18 cellular contexts compared by ENCODE assay signal in genomic region chr1:16077430-16078245, GRCh38. TPM values are rescaled to one million over a fixed set of nuclear protein-coding genes. Genes with fewer than 3 reads are reported as not detected.
DNase-seq lines count a peak whose midpoint lies in the region; ATAC-seq and TF ChIP-seq lines count a peak whose summit lies in the region.
"Had no signal": no experiment of that assay in that cellular context is flagged by ENCODE, and none has a peak within 500 bp of the region (broad histone marks: within the 10 kb centered on the region; RNA-seq: fewer than 3 reads in every experiment).

No MANE protein-coding gene starts in this region.

- H3K27ac ChIP-seq in PC-3 (ENCODE audit: low read length): peak overlapping the region; percentile 88
- H3K27ac ChIP-seq in ascending aorta: peak overlapping the region in 1 of 2 donors; percentile 5

- H3K4me3 ChIP-seq in PC-3 (ENCODE audit: low read length): no peak overlapping the region
- no peak overlapping the region for H3K4me3 ChIP-seq in ascending aorta

- no peak overlapping the region for H3K4me3 Mint-ChIP-seq in activated CD8-positive, alpha-beta T cell treated with anti-CD3 and anti-CD28 coated beads, Interleukin-2, amount 10 ng/mL, durations not matched to agents 7 days and 5 days
- no peak overlapping the region for H3K4me3 Mint-ChIP-seq in activated CD8-positive, alpha-beta T cell treated with anti-CD3 and anti-CD28 coated beads for 36 hours
- H3K4me3 Mint-ChIP-seq in endothelial cell (ENCODE audit: unreplicated experiment): no peak overlapping the region
- H3K4me3 Mint-ChIP-seq in osteocyte (ENCODE audit: unreplicated experiment): no peak overlapping the region
- H3K4me3 Mint-ChIP-seq: activated naive CD8-positive, alpha-beta T cell treated with anti-CD3 and anti-CD28 coated beads, Interleukin-2, amount 10 ng/mL, durations not matched to agents 7 days and 5 days; activated T-cell treated with anti-CD3 and anti-CD28 coated beads, Interleukin-2, amount 50 U/mL, for 4 hours had no signal

- H4K20me1 ChIP-seq in PC-3 (ENCODE audit: low read length): no peaks in the 10 kb centered on the region

- H3K9me3 ChIP-seq in PC-3 (ENCODE audit: low read length): no peaks in the 10 kb centered on the region
- no peaks in the 10 kb centered on the region for H3K9me3 ChIP-seq in ascending aorta

- no TSS peak for BruUV-seq in PC-3 (replicated peaks; lab: Mats Ljungman, UMichigan)

- H3K9me3 Mint-ChIP-seq in activated CD8-positive, alpha-beta T cell treated with anti-CD3 and anti-CD28 coated beads, Interleukin-2, amount 10 ng/mL, durations not matched to agents 7 days and 5 days (ENCODE audit: insufficient read depth): no peaks in the 10 kb centered on the region
- H3K9me3 Mint-ChIP-seq in activated CD8-positive, alpha-beta T cell treated with anti-CD3 and anti-CD28 coated beads for 36 hours: no peaks in the 10 kb centered on the region
- H3K9me3 Mint-ChIP-seq in endothelial cell (ENCODE audit: unreplicated experiment) (no peaks in the 10 kb centered on the region), osteocyte (ENCODE audit: unreplicated experiment) (no peaks in the 10 kb centered on the region)
- no peaks in the 10 kb centered on the region for H3K9me3 Mint-ChIP-seq in activated naive CD4-positive, alpha-beta T cell treated with anti-CD3 and anti-CD28 coated beads, Interleukin-2, amount 50 U/mL, for 72 hours
- H3K9me3 Mint-ChIP-seq: activated naive CD8-positive, alpha-beta T cell treated with anti-CD3 and anti-CD28 coated beads, Interleukin-2, amount 10 ng/mL, durations not matched to agents 7 days and 5 days; activated T-cell treated with anti-CD3 and anti-CD28 coated beads, Interleukin-2, amount 50 U/mL, for 4 hours had no signal

- TF ChIP-seq CTCF in activated CD8-positive, alpha-beta T cell treated with anti-CD3 and anti-CD28 coated beads for 36 hours (IDR thresholded peaks at IDR 0.05): no peak
- no peak for TF ChIP-seq CTCF in PC-3 (conservative IDR thresholded peaks at IDR 0.05; ENCODE audit: low read depth, low read length)
- TF ChIP-seq CTCF in endothelial cell (IDR thresholded peaks at IDR 0.05; ENCODE audit: unreplicated experiment): no peak
- TF ChIP-seq CTCF in osteocyte (IDR thresholded peaks at IDR 0.05): no peak
- TF ChIP-seq CTCF in ascending aorta (IDR thresholded peaks at IDR 0.05): no peak

- no peak overlapping the region for H2AFZ ChIP-seq in PC-3 (ENCODE audit: low read length)

- ATAC-seq in activated CD8-positive, alpha-beta T cell treated with anti-CD3 and anti-CD28 coated beads, Interleukin-2, amount 10 ng/mL, durations not matched to agents 7 days and 5 days: no peak
- no peak for ATAC-seq in activated CD8-positive, alpha-beta T cell treated with anti-CD3 and anti-CD28 coated beads for 36 hours
- no peak for ATAC-seq in PC-3
- no peak for ATAC-seq in activated naive CD4-positive, alpha-beta T cell treated with anti-CD3 and anti-CD28 coated beads, Interleukin-2, amount 50 U/mL, for 72 hours
- ATAC-seq: activated T-cell treated with anti-CD3 and anti-CD28 coated beads, Interleukin-2, amount 50 U/mL, for 4 hours had no signal

- no peaks in the 10 kb centered on the region for H3K27me3 ChIP-seq in PC-3 (ENCODE audit: low read length)
- no peaks in the 10 kb centered on the region for H3K27me3 ChIP-seq in ascending aorta

- peaks cover 2% of the 10 kb centered on the region; the same call in 1 of the 2 replicates for H3K79me2 ChIP-seq in PC-3 (ENCODE audit: low read length)

- no peaks in the 10 kb centered on the region for H3K9me2 ChIP-seq in PC-3 (replicated peaks; ENCODE audit: low read length)

- H3K4me2 ChIP-seq in PC-3 (ENCODE audit: low read length): peak overlapping the region; percentile 15; the same call in 1 of the 2 replicates

- H3F3A ChIP-seq in PC-3 (ENCODE audit: low read length, unreplicated experiment): peaks cover 4% of the 10 kb centered on the region

- H3K36me3 ChIP-seq in PC-3 (ENCODE audit: low read depth, low read length): no peaks in the 10 kb centered on the region
- H3K36me3 ChIP-seq in ascending aorta: no peaks in the 10 kb centered on the region

- CTCF ChIA-PET in activated CD8-positive, alpha-beta T cell treated with anti-CD3 and anti-CD28 coated beads, Interleukin-2, amount 10 ng/mL, durations not matched to agents 7 days and 5 days (lab: Charles Lee): interaction anchor here (0.6 to 9.8 kb wide), 16 partner anchors 13 to 286 kb away, joined by 3 to 244 read pairs (median 8); partner anchors contain the start of gene CPLANE2
- CTCF ChIA-PET in activated CD8-positive, alpha-beta T cell treated with anti-CD3 and anti-CD28 coated beads for 36 hours (lab: Charles Lee): interaction anchor here (0.6 to 10.2 kb wide), 19 partner anchors 7 to 295 kb away, joined by 3 to 299 read pairs (median 10); partner anchors contain the start of gene EPHA2
- CTCF ChIA-PET in PC-3 (lab: Charles Lee): interaction anchor here (0.5 to 1.1 kb wide), 3 partner anchors 42 to 243 kb away, joined by 3 to 7 read pairs (median 4); no protein-coding TSS in a partner anchor

- POLR2A ChIA-PET in activated CD8-positive, alpha-beta T cell treated with anti-CD3 and anti-CD28 coated beads, Interleukin-2, amount 10 ng/mL, durations not matched to agents 7 days and 5 days (lab: Charles Lee): no interaction called here
- POLR2A ChIA-PET in activated CD8-positive, alpha-beta T cell treated with anti-CD3 and anti-CD28 coated beads for 36 hours (lab: Charles Lee): interaction anchor here (1.5 kb wide), 1 partner anchor 82 kb away, joined by 3 read pairs; no protein-coding TSS in a partner anchor
- POLR2A ChIA-PET in PC-3 (lab: Charles Lee; ENCODE audit: unreplicated experiment): no interaction called here

- H3K4me1 ChIP-seq in PC-3 (ENCODE audit: insufficient read depth, low read length) (peaks cover 38% of the 10 kb centered on the region), ascending aorta (peaks cover 19 to 24% of the 10 kb centered on the region in 2 donors)

- peaks cover 19% of the 10 kb centered on the region for H3K4me1 Mint-ChIP-seq in activated CD8-positive, alpha-beta T cell treated with anti-CD3 and anti-CD28 coated beads, Interleukin-2, amount 10 ng/mL, durations not matched to agents 7 days and 5 days (ENCODE audit: low read depth)
- peaks cover 11% of the 10 kb centered on the region for H3K4me1 Mint-ChIP-seq in activated CD8-positive, alpha-beta T cell treated with anti-CD3 and anti-CD28 coated beads for 36 hours (ENCODE audit: low read depth)
- H3K4me1 Mint-ChIP-seq in endothelial cell (ENCODE audit: unreplicated experiment) (peaks cover 16% of the 10 kb centered on the region), osteocyte (ENCODE audit: unreplicated experiment) (peaks cover 33% of the 10 kb centered on the region)

- H3K36me3 Mint-ChIP-seq in activated CD8-positive, alpha-beta T cell treated with anti-CD3 and anti-CD28 coated beads, Interleukin-2, amount 10 ng/mL, durations not matched to agents 7 days and 5 days (ENCODE audit: low read depth): no peaks in the 10 kb centered on the region
- no peaks in the 10 kb centered on the region for H3K36me3 Mint-ChIP-seq in activated CD8-positive, alpha-beta T cell treated with anti-CD3 and anti-CD28 coated beads for 36 hours (ENCODE audit: low read depth)
- H3K36me3 Mint-ChIP-seq in endothelial cell (ENCODE audit: low read depth, unreplicated experiment): peaks cover 8% of the 10 kb centered on the region
- no peaks in the 10 kb centered on the region for H3K36me3 Mint-ChIP-seq in osteocyte (ENCODE audit: unreplicated experiment)
- H3K36me3 Mint-ChIP-seq in activated naive CD4-positive, alpha-beta T cell treated with anti-CD3 and anti-CD28 coated beads, Interleukin-2, amount 50 U/mL, for 72 hours: no peaks in the 10 kb centered on the region
- H3K36me3 Mint-ChIP-seq: activated naive CD8-positive, alpha-beta T cell treated with anti-CD3 and anti-CD28 coated beads, Interleukin-2, amount 10 ng/mL, durations not matched to agents 7 days and 5 days had no signal

- H3K9ac ChIP-seq in PC-3 (ENCODE audit: low read length): peak overlapping the region; percentile 53

- DNase-seq in activated CD8-positive, alpha-beta T cell treated with anti-CD3 and anti-CD28 coated beads, Interleukin-2, amount 10 ng/mL, durations not matched to agents 7 days and 5 days: no peak
- no peak for DNase-seq in activated CD8-positive, alpha-beta T cell treated with anti-CD3 and anti-CD28 coated beads for 36 hours
- DNase-seq in PC-3: no peak
- no peak for DNase-seq in endothelial cell (ENCODE audit: low spot score)
- no peak for DNase-seq in osteocyte (ENCODE audit: extremely low spot score, unreplicated experiment)
- DNase-seq in stimulated activated CD4-positive, alpha-beta T cell treated with anti-CD3 and anti-CD28 coated beads, Interleukin-2, amount 100 ng/mL, for 48 hours: no peak
- no peak for DNase-seq in activated naive CD4-positive, alpha-beta T cell treated with anti-CD3 and anti-CD28 coated beads, Interleukin-2, amount 50 U/mL, for 72 hours (ENCODE audit: low spot score in 2 of 2)
- DNase-seq in ascending aorta (ENCODE audit: low spot score in 2 of 2): no peak
- DNase-seq: activated naive CD8-positive, alpha-beta T cell treated with anti-CD3 and anti-CD28 coated beads, Interleukin-2, amount 10 ng/mL, durations not matched to agents 7 days and 5 days; activated T-cell treated with anti-CD3 and anti-CD28 coated beads, Interleukin-2, amount 50 U/mL, for 4 hours; central memory CD4-positive, alpha-beta T cell; H7; naive thymus-derived CD4-positive, alpha-beta T cell; NCI-H1092 treated with DMSO at 0.1 percent for 48 hours; NCI-H2107 had no signal

- intact Hi-C loops in activated CD8-positive, alpha-beta T cell treated with anti-CD3 and anti-CD28 coated beads for 36 hours (cut with micrococcal nuclease): loop anchor here (10.0 kb wide), 1 partner anchor 287 kb away; the partner anchor contains the start of gene SZRD1
- intact Hi-C loops in PC-3 (cut with micrococcal nuclease): loop anchor here (2.0 to 5.0 kb wide), 3 partner anchors 69 to 285 kb away; partner anchors contain the start of gene CPLANE2
- intact Hi-C loops in ascending aorta (cut with DNase I): loop anchor here (2.0 to 5.0 kb wide), 2 partner anchors 167 to 290 kb away; partner anchors contain the start of gene SZRD1

- H3K27me3 Mint-ChIP-seq in activated CD8-positive, alpha-beta T cell treated with anti-CD3 and anti-CD28 coated beads, Interleukin-2, amount 10 ng/mL, durations not matched to agents 7 days and 5 days (ENCODE audit: low read depth): peaks cover 13% of the 10 kb centered on the region
- peaks cover 13% of the 10 kb centered on the region for H3K27me3 Mint-ChIP-seq in activated CD8-positive, alpha-beta T cell treated with anti-CD3 and anti-CD28 coated beads for 36 hours
- peaks cover 10% of the 10 kb centered on the region for H3K27me3 Mint-ChIP-seq in endothelial cell (ENCODE audit: unreplicated experiment)
- H3K27me3 Mint-ChIP-seq in osteocyte (ENCODE audit: unreplicated experiment): no peaks in the 10 kb centered on the region

- peak overlapping the region; percentile 36 for H3K27ac Mint-ChIP-seq in activated CD8-positive, alpha-beta T cell treated with anti-CD3 and anti-CD28 coated beads, Interleukin-2, amount 10 ng/mL, durations not matched to agents 7 days and 5 days
- no peak overlapping the region for H3K27ac Mint-ChIP-seq in activated CD8-positive, alpha-beta T cell treated with anti-CD3 and anti-CD28 coated beads for 36 hours
- peak overlapping the region; percentile 75 for H3K27ac Mint-ChIP-seq in endothelial cell (ENCODE audit: unreplicated experiment)
- H3K27ac Mint-ChIP-seq in osteocyte (ENCODE audit: unreplicated experiment): peak overlapping the region; percentile 16
- peak overlapping the region in 1 of 2 donors; percentile 25 for H3K27ac Mint-ChIP-seq in activated naive CD4-positive, alpha-beta T cell treated with anti-CD3 and anti-CD28 coated beads, Interleukin-2, amount 50 U/mL, for 72 hours
- H3K27ac Mint-ChIP-seq: activated naive CD8-positive, alpha-beta T cell treated with anti-CD3 and anti-CD28 coated beads, Interleukin-2, amount 10 ng/mL, durations not matched to agents 7 days and 5 days had no signal

RNA-seq across cellular contexts. Expression of gene FAM131C, which starts 4.2 kb away (rescaled TPM):
- total RNA-seq in activated CD8-positive, alpha-beta T cell treated with anti-CD3 and anti-CD28 coated beads, Interleukin-2, amount 10 ng/mL, durations not matched to agents 7 days and 5 days: 1 to 10 TPM; 6.0 to 6.1 TPM
- under 1 TPM; 0.70 to 0.87 TPM for total RNA-seq in activated CD8-positive, alpha-beta T cell treated with anti-CD3 and anti-CD28 coated beads for 36 hours
- 7.7 and 9.8 TPM in 2 replicates for total RNA-seq in PC-3 (2014; rRNA removed)
- total RNA-seq in endothelial cell (ENCODE audit: unreplicated experiment): 0.56 TPM
- total RNA-seq in osteocyte: 0.73 and 1.2 TPM in 2 replicates
- 1 to 10 TPM in 1 of 2 donors, not detected in 1; 1.2 TPM for total RNA-seq in activated naive CD4-positive, alpha-beta T cell treated with anti-CD3 and anti-CD28 coated beads, Interleukin-2, amount 50 U/mL, for 72 hours
- total RNA-seq in ascending aorta: 0.21 TPM
- total RNA-seq: lung microvascular endothelial cell had no signal

RNA-seq across cellular contexts. Expression of gene CLCNKB, which starts 34.1 kb away (rescaled TPM):
- not detected for total RNA-seq in activated CD8-positive, alpha-beta T cell treated with anti-CD3 and anti-CD28 coated beads, Interleukin-2, amount 10 ng/mL, durations not matched to agents 7 days and 5 days
- total RNA-seq in activated CD8-positive, alpha-beta T cell treated with anti-CD3 and anti-CD28 coated beads for 36 hours: not detected
- total RNA-seq in PC-3 (2014; rRNA removed) (not detected in 2 replicates), endothelial cell (ENCODE audit: unreplicated experiment) (0.59 TPM), osteocyte (0.34 TPM in 1 of 2 replicates, not detected in the other), ascending aorta (not detected)
- not detected for total RNA-seq in activated naive CD4-positive, alpha-beta T cell treated with anti-CD3 and anti-CD28 coated beads, Interleukin-2, amount 50 U/mL, for 72 hours
- total RNA-seq: activated naive CD8-positive, alpha-beta T cell treated with anti-CD3 and anti-CD28 coated beads, Interleukin-2, amount 10 ng/mL, durations not matched to agents 7 days and 5 days; activated T-cell treated with anti-CD3 and anti-CD28 coated beads, Interleukin-2, amount 50 U/mL, for 4 hours; glomerular endothelial cell; lung microvascular endothelial cell; naive thymus-derived CD4-positive, alpha-beta T cell had no signal

RNA-seq across cellular contexts. Expression of gene CLCNKA, which starts 55.8 kb away (rescaled TPM):
- total RNA-seq in activated CD8-positive, alpha-beta T cell treated with anti-CD3 and anti-CD28 coated beads, Interleukin-2, amount 10 ng/mL, durations not matched to agents 7 days and 5 days: not detected
- not detected for total RNA-seq in activated CD8-positive, alpha-beta T cell treated with anti-CD3 and anti-CD28 coated beads for 36 hours
- total RNA-seq in PC-3 (2014; rRNA removed) (not detected in 2 replicates), endothelial cell (ENCODE audit: unreplicated experiment) (not detected), osteocyte (not detected in 2 replicates), ascending aorta (not detected)
- under 1 TPM in 1 of 2 donors, not detected in 1; 0.37 TPM for total RNA-seq in activated naive CD4-positive, alpha-beta T cell treated with anti-CD3 and anti-CD28 coated beads, Interleukin-2, amount 50 U/mL, for 72 hours
- total RNA-seq: A673; activated naive CD8-positive, alpha-beta T cell treated with anti-CD3 and anti-CD28 coated beads, Interleukin-2, amount 10 ng/mL, durations not matched to agents 7 days and 5 days; activated T-cell treated with anti-CD3 and anti-CD28 coated beads, Interleukin-2, amount 50 U/mL, for 4 hours; glomerular endothelial cell; lung microvascular endothelial cell; naive thymus-derived CD4-positive, alpha-beta T cell had no signal

RNA-seq across cellular contexts. Expression of gene HSPB7, which starts 59.8 kb away (rescaled TPM):
- total RNA-seq in activated CD8-positive, alpha-beta T cell treated with anti-CD3 and anti-CD28 coated beads, Interleukin-2, amount 10 ng/mL, durations not matched to agents 7 days and 5 days: not detected
- not detected for total RNA-seq in activated CD8-positive, alpha-beta T cell treated with anti-CD3 and anti-CD28 coated beads for 36 hours
- total RNA-seq in PC-3 (2014; rRNA removed): not detected in 2 replicates
- total RNA-seq in endothelial cell (ENCODE audit: unreplicated experiment): not detected
- total RNA-seq in osteocyte: 3.4 and 4.2 TPM in 2 replicates
- total RNA-seq in activated naive CD4-positive, alpha-beta T cell treated with anti-CD3 and anti-CD28 coated beads, Interleukin-2, amount 50 U/mL, for 72 hours: not detected
- 191 TPM for total RNA-seq in ascending aorta
- total RNA-seq: A673; activated naive CD8-positive, alpha-beta T cell treated with anti-CD3 and anti-CD28 coated beads, Interleukin-2, amount 10 ng/mL, durations not matched to agents 7 days and 5 days; glomerular endothelial cell; lung microvascular endothelial cell; naive thymus-derived CD4-positive, alpha-beta T cell had no signal
